ENCODE assay signal across 26 cellular contexts in the genomic region with DNA sequence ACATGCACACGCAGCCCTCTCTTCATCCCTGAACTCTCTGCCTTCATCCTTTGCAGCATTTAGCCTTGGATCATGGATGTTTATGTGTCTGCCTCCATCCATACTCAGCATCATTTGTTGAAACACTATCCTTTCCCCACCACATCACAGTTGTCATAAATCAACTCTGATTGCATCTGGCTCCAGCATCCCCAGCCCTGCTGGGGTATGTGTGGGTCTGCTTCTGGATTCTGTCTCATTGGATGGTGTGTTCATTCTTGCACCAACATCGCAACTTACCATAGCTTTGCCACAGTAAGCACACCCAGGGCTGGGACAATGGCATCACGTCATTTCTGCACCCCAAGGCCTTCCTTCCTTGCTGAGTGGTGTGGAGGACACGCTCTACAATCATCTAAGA.
"Had no signal": no experiment of that assay in that cellular context is flagged by ENCODE, and none has a peak within 500 bp of the region (broad histone marks: within the 10 kb centered on the region; RNA-seq: fewer than 3 reads in every experiment).

No MANE protein-coding gene starts in this region.

- H3K4me3 ChIP-seq: heart right ventricle, lower lobe of right lung, pancreas, psoas muscle, skin epidermis had no signal

- H3K27me3 Mint-ChIP-seq: activated naive CD4-positive, alpha-beta T cell treated with anti-CD3 and anti-CD28 coated beads, Interleukin-2, amount 50 U/mL, for 24 hours had no signal

- H3K27ac Mint-ChIP-seq: activated CD4-positive, alpha-beta T cell treated with anti-CD3 and anti-CD28 coated beads, Interleukin-2, amount 10 ng/mL, durations not matched to agents 7 days and 5 days; activated CD8-positive, alpha-beta memory T cell treated with anti-CD3 and anti-CD28 coated beads, Interleukin-2, amount 10 ng/mL, durations not matched to agents 7 days and 5 days; activated CD8-positive, alpha-beta T cell treated with anti-CD3 and anti-CD28 coated beads for 36 hours; activated naive CD4-positive, alpha-beta T cell treated with anti-CD3 and anti-CD28 coated beads, Interleukin-2, amount 50 U/mL, for 24 hours; naive thymus-derived CD4-positive, alpha-beta T cell; stimulated activated naive B cell treated with anti-CD40 and anti-IgM and Interleukin-4, amounts not matched to agents 10 μg/mL and 1 μg/mL and 100 μg/mL, for 72 hours; T-cell; T-helper 2 cell treated with Interferon-gamma antibody and Interleukin-4, amounts not matched to agents 5 μg/mL and 100 μg/mL, for 36 hours had no signal

- H3K4me3 Mint-ChIP-seq: activated CD4-positive, alpha-beta T cell treated with anti-CD3 and anti-CD28 coated beads, Interleukin-2, amount 10 ng/mL, durations not matched to agents 7 days and 5 days; activated CD8-positive, alpha-beta memory T cell treated with anti-CD3 and anti-CD28 coated beads, Interleukin-2, amount 10 ng/mL, durations not matched to agents 7 days and 5 days; activated CD8-positive, alpha-beta T cell treated with anti-CD3 and anti-CD28 coated beads for 36 hours; activated naive CD4-positive, alpha-beta T cell treated with anti-CD3 and anti-CD28 coated beads, Interleukin-2, amount 50 U/mL, for 24 hours; brain; naive thymus-derived CD4-positive, alpha-beta T cell; stimulated activated naive B cell treated with anti-CD40 and anti-IgM and Interleukin-4, amounts not matched to agents 10 μg/mL and 1 μg/mL and 100 μg/mL, for 72 hours; T-cell; T-helper 2 cell treated with Interferon-gamma antibody and Interleukin-4, amounts not matched to agents 5 μg/mL and 100 μg/mL, for 36 hours had no signal

- H3K9me3 ChIP-seq: heart right ventricle, lower lobe of right lung, neutrophil, pancreas, psoas muscle had no signal

- H3K9me3 Mint-ChIP-seq: activated CD4-positive, alpha-beta T cell treated with anti-CD3 and anti-CD28 coated beads, Interleukin-2, amount 10 ng/mL, durations not matched to agents 7 days and 5 days; activated CD8-positive, alpha-beta T cell treated with anti-CD3 and anti-CD28 coated beads for 36 hours; activated naive CD4-positive, alpha-beta T cell treated with anti-CD3 and anti-CD28 coated beads, Interleukin-2, amount 50 U/mL, for 24 hours; T-helper 2 cell treated with Interferon-gamma antibody and Interleukin-4, amounts not matched to agents 5 μg/mL and 100 μg/mL, for 36 hours had no signal

- ATAC-seq: activated CD8-positive, alpha-beta memory T cell treated with anti-CD3 and anti-CD28 coated beads, Interleukin-2, amount 10 ng/mL, durations not matched to agents 7 days and 5 days; activated CD8-positive, alpha-beta T cell treated with anti-CD3 and anti-CD28 coated beads for 36 hours; heart right ventricle; left lobe of liver; lower lobe of right lung; naive thymus-derived CD4-positive, alpha-beta T cell; pancreas; psoas muscle; right cardiac atrium; stimulated activated naive B cell treated with anti-CD40 and anti-IgM and Interleukin-4, amounts not matched to agents 10 μg/mL and 1 μg/mL and 100 μg/mL, for 72 hours; T-cell had no signal

- H3K36me3 Mint-ChIP-seq: activated CD8-positive, alpha-beta memory T cell treated with anti-CD3 and anti-CD28 coated beads, Interleukin-2, amount 10 ng/mL, durations not matched to agents 7 days and 5 days; activated naive CD4-positive, alpha-beta T cell treated with anti-CD3 and anti-CD28 coated beads, Interleukin-2, amount 50 U/mL, for 24 hours; brain; naive thymus-derived CD4-positive, alpha-beta T cell; T-cell had no signal

- H3K27me3 ChIP-seq: heart right ventricle, pancreas had no signal

- H3K4me1 Mint-ChIP-seq: activated CD4-positive, alpha-beta T cell treated with anti-CD3 and anti-CD28 coated beads, Interleukin-2, amount 10 ng/mL, durations not matched to agents 7 days and 5 days; activated CD8-positive, alpha-beta memory T cell treated with anti-CD3 and anti-CD28 coated beads, Interleukin-2, amount 10 ng/mL, durations not matched to agents 7 days and 5 days; activated naive CD4-positive, alpha-beta T cell treated with anti-CD3 and anti-CD28 coated beads, Interleukin-2, amount 50 U/mL, for 24 hours; T-cell had no signal

- H3K4me1 ChIP-seq: lower lobe of right lung, pancreas had no signal

- H3K36me3 ChIP-seq: heart right ventricle, lower lobe of right lung, neutrophil, pancreas, WERI-Rb-1 had no signal

- H3K27ac ChIP-seq: heart right ventricle, lower lobe of right lung, neutrophil, pancreas, psoas muscle, skin epidermis, WERI-Rb-1 had no signal

- DNase-seq: activated CD4-positive, alpha-beta T cell treated with anti-CD3 and anti-CD28 coated beads, Interleukin-2, amount 10 ng/mL, durations not matched to agents 7 days and 5 days; activated CD4-positive, CD25-positive, alpha-beta regulatory T cell treated with anti-CD3 and anti-CD28 coated beads, Interleukin-2, amount 50 U/mL, for 72 hours; activated CD8-positive, alpha-beta memory T cell treated with anti-CD3 and anti-CD28 coated beads, Interleukin-2, amount 10 ng/mL, durations not matched to agents 7 days and 5 days; activated CD8-positive, alpha-beta T cell treated with anti-CD3 and anti-CD28 coated beads for 36 hours; activated gamma-delta T cell treated with Interleukin-2 at 50 U/mL for 16 hours; activated T-cell treated with anti-CD3 and anti-CD28 coated beads, Interleukin-2, amount 50 U/mL, for 1 hour; aorta; central memory CD4-positive, alpha-beta T cell; heart right ventricle; kidney; lower lobe of right lung; mesendoderm; naive thymus-derived CD4-positive, alpha-beta T cell; psoas muscle; right cardiac atrium; stimulated activated CD8-positive, alpha-beta memory T cell treated with anti-CD3 and anti-CD28 coated beads, Interleukin-4, amount 100 ng/mL, for 48 hours; stimulated activated naive B cell treated with anti-CD40 and anti-IgM and Interleukin-4, amounts not matched to agents 10 μg/mL and 1 μg/mL and 100 μg/mL, for 72 hours; WERI-Rb-1 had no signal
